Comparison of ENCODE assay signal across 2 cellular contexts in the genomic region with DNA sequence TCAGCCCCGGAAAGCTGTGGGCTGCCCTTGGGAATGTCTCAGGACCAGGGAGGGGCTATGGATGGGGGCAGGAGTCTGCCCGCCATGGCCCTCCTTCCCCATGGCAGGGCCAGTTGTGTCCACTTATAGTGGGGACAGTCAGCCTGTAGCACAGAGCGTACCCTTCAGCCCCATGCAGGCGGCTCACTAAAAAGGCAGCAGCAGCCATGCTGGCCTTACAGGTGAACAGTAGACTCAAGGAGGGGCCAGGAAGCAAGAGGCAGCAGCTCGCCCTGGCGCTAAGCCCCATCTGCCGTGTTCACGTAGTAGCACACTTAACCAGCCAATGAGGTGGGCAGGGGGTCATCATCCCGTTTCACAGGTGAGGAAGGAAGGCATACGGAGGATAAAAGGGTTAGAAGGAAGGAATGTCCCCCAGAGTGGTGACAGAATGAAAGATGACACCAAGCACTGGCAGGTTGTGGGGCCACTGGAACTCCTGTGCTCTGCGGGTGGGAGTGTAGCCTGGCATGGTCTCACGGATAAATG.
TF ChIP-seq lines count a peak whose summit lies in the region.

No MANE protein-coding gene starts in this region.

TF ChIP-seq in SK-N-SH, 30 proteins besides CTCF, POLR2A, EP300 and RAD21:
- TF ChIP-seq SIN3A (IDR thresholded peaks at IDR 0.05; ENCODE audit: borderline replicate concordance, low read depth, low read length) (no peak), TAF1 (IDR thresholded peaks at IDR 0.05; ENCODE audit: borderline replicate concordance, low read depth, low read length) (no peak), GABPA (IDR thresholded peaks at IDR 0.05; ENCODE audit: low read depth) (no peak), ELF1 (IDR thresholded peaks at IDR 0.05) (no peak), SMC3 (IDR thresholded peaks at IDR 0.05; ENCODE audit: low read depth, low read length) (no peak), MXI1 (IDR thresholded peaks at IDR 0.05; ENCODE audit: low read depth, low read length) (no peak), RCOR1 (IDR thresholded peaks at IDR 0.05; ENCODE audit: low read length) (no peak), NRF1 (IDR thresholded peaks at IDR 0.05; ENCODE audit: low read depth, low read length) (no peak), FOXM1 (IDR thresholded peaks at IDR 0.05; ENCODE audit: low read depth) (no peak), YY1 (IDR thresholded peaks at IDR 0.05; ENCODE audit: low read depth) (no peak), GATA2 (CRISPR knock-in tag; IDR thresholded peaks at IDR 0.05) (no peak), POLR2AphosphoS5 (IDR thresholded peaks at IDR 0.05; ENCODE audit: low read depth, low read length) (no peak)
- TF ChIP-seq, protein P1, sequence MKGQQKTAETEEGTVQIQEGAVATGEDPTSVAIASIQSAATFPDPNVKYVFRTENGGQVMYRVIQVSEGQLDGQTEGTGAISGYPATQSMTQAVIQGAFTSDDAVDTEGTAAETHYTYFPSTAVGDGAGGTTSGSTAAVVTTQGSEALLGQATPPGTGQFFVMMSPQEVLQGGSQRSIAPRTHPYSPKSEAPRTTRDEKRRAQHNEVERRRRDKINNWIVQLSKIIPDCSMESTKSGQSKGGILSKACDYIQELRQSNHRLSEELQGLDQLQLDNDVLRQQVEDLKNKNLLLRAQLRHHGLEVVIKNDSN (IDR thresholded peaks at IDR 0.05; ENCODE audit: borderline replicate concordance, low read depth): no peak
- TF ChIP-seq, protein P2, sequence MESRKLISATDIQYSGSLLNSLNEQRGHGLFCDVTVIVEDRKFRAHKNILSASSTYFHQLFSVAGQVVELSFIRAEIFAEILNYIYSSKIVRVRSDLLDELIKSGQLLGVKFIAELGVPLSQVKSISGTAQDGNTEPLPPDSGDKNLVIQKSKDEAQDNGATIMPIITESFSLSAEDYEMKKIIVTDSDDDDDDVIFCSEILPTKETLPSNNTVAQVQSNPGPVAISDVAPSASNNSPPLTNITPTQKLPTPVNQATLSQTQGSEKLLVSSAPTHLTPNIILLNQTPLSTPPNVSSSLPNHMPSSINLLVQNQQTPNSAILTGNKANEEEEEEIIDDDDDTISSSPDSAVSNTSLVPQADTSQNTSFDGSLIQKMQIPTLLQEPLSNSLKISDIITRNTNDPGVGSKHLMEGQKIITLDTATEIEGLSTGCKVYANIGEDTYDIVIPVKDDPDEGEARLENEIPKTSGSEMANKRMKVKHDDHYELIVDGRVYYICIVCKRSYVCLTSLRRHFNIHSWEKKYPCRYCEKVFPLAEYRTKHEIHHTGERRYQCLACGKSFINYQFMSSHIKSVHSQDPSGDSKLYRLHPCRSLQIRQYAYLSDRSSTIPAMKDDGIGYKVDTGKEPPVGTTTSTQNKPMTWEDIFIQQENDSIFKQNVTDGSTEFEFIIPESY (IDR thresholded peaks at IDR 0.05; ENCODE audit: borderline replicate concordance, low read depth): no peak
- TF ChIP-seq, protein P3, sequence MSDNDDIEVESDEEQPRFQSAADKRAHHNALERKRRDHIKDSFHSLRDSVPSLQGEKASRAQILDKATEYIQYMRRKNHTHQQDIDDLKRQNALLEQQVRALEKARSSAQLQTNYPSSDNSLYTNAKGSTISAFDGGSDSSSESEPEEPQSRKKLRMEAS (IDR thresholded peaks at IDR 0.05; ENCODE audit: low read depth): no peak
- TF ChIP-seq, protein P4, sequence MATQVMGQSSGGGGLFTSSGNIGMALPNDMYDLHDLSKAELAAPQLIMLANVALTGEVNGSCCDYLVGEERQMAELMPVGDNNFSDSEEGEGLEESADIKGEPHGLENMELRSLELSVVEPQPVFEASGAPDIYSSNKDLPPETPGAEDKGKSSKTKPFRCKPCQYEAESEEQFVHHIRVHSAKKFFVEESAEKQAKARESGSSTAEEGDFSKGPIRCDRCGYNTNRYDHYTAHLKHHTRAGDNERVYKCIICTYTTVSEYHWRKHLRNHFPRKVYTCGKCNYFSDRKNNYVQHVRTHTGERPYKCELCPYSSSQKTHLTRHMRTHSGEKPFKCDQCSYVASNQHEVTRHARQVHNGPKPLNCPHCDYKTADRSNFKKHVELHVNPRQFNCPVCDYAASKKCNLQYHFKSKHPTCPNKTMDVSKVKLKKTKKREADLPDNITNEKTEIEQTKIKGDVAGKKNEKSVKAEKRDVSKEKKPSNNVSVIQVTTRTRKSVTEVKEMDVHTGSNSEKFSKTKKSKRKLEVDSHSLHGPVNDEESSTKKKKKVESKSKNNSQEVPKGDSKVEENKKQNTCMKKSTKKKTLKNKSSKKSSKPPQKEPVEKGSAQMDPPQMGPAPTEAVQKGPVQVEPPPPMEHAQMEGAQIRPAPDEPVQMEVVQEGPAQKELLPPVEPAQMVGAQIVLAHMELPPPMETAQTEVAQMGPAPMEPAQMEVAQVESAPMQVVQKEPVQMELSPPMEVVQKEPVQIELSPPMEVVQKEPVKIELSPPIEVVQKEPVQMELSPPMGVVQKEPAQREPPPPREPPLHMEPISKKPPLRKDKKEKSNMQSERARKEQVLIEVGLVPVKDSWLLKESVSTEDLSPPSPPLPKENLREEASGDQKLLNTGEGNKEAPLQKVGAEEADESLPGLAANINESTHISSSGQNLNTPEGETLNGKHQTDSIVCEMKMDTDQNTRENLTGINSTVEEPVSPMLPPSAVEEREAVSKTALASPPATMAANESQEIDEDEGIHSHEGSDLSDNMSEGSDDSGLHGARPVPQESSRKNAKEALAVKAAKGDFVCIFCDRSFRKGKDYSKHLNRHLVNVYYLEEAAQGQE (IDR thresholded peaks at IDR 0.05; ENCODE audit: low read depth, low read length): no peak
- TF ChIP-seq, protein P5, sequence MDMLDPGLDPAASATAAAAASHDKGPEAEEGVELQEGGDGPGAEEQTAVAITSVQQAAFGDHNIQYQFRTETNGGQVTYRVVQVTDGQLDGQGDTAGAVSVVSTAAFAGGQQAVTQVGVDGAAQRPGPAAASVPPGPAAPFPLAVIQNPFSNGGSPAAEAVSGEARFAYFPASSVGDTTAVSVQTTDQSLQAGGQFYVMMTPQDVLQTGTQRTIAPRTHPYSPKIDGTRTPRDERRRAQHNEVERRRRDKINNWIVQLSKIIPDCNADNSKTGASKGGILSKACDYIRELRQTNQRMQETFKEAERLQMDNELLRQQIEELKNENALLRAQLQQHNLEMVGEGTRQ (IDR thresholded peaks at IDR 0.05; ENCODE audit: borderline replicate concordance, low read depth, low read length): no peak

TF ChIP-seq in SK-N-SH treated with all-trans-retinoic acid at 6 μM for 48 hours, 23 proteins besides CTCF, POLR2A, EP300 and RAD21:
- no peak for TF ChIP-seq OSR1 (CRISPR knock-in tag; IDR thresholded peaks at IDR 0.05)
- no peak for TF ChIP-seq ZNF8 (CRISPR knock-in tag; IDR thresholded peaks at IDR 0.05)
- no peak for TF ChIP-seq ZNF70 (CRISPR knock-in tag; IDR thresholded peaks at IDR 0.05)
- TF ChIP-seq ESRRG (CRISPR knock-in tag; IDR thresholded peaks at IDR 0.05): no peak
- TF ChIP-seq CSDC2 (CRISPR knock-in tag; IDR thresholded peaks at IDR 0.05): no peak
- no peak for TF ChIP-seq ZC3H10 (CRISPR knock-in tag; IDR thresholded peaks at IDR 0.05)
- TF ChIP-seq SNAI2 (CRISPR knock-in tag; IDR thresholded peaks at IDR 0.05): no peak
- TF ChIP-seq ZFP3 (CRISPR knock-in tag; IDR thresholded peaks at IDR 0.05): no peak
- no peak for TF ChIP-seq ZNF565 (CRISPR knock-in tag; conservative IDR thresholded peaks at IDR 0.05; ENCODE audit: low read depth)
- TF ChIP-seq, protein P6, sequence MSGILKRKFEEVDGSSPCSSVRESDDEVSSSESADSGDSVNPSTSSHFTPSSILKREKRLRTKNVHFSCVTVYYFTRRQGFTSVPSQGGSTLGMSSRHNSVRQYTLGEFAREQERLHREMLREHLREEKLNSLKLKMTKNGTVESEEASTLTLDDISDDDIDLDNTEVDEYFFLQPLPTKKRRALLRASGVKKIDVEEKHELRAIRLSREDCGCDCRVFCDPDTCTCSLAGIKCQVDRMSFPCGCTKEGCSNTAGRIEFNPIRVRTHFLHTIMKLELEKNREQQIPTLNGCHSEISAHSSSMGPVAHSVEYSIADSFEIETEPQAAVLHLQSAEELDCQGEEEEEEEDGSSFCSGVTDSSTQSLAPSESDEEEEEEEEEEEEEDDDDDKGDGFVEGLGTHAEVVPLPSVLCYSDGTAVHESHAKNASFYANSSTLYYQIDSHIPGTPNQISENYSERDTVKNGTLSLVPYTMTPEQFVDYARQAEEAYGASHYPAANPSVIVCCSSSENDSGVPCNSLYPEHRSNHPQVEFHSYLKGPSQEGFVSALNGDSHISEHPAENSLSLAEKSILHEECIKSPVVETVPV (CRISPR knock-in tag; IDR thresholded peaks at IDR 0.05): no peak
- TF ChIP-seq, protein P7, sequence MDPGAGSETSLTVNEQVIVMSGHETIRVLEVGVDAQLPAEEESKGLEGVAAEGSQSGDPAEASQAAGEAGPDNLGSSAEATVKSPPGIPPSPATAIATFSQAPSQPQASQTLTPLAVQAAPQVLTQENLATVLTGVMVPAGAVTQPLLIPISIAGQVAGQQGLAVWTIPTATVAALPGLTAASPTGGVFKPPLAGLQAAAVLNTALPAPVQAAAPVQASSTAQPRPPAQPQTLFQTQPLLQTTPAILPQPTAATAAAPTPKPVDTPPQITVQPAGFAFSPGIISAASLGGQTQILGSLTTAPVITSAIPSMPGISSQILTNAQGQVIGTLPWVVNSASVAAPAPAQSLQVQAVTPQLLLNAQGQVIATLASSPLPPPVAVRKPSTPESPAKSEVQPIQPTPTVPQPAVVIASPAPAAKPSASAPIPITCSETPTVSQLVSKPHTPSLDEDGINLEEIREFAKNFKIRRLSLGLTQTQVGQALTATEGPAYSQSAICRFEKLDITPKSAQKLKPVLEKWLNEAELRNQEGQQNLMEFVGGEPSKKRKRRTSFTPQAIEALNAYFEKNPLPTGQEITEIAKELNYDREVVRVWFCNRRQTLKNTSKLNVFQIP (CRISPR knock-in tag; IDR thresholded peaks at IDR 0.05; ENCODE audit: borderline replicate concordance, low read depth): no peak
- no peak for TF ChIP-seq BACH2 (CRISPR knock-in tag; IDR thresholded peaks at IDR 0.05; ENCODE audit: borderline replicate concordance)
- no peak for TF ChIP-seq ZFP30 (CRISPR knock-in tag; IDR thresholded peaks at IDR 0.05)
- TF ChIP-seq, protein P8, sequence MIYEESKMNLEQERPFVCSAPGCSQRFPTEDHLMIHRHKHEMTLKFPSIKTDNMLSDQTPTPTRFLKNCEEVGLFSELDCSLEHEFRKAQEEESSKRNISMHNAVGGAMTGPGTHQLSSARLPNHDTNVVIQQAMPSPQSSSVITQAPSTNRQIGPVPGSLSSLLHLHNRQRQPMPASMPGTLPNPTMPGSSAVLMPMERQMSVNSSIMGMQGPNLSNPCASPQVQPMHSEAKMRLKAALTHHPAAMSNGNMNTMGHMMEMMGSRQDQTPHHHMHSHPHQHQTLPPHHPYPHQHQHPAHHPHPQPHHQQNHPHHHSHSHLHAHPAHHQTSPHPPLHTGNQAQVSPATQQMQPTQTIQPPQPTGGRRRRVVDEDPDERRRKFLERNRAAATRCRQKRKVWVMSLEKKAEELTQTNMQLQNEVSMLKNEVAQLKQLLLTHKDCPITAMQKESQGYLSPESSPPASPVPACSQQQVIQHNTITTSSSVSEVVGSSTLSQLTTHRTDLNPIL (CRISPR knock-in tag; IDR thresholded peaks at IDR 0.05; ENCODE audit: low read depth): no peak
